In the genomic region with DNA sequence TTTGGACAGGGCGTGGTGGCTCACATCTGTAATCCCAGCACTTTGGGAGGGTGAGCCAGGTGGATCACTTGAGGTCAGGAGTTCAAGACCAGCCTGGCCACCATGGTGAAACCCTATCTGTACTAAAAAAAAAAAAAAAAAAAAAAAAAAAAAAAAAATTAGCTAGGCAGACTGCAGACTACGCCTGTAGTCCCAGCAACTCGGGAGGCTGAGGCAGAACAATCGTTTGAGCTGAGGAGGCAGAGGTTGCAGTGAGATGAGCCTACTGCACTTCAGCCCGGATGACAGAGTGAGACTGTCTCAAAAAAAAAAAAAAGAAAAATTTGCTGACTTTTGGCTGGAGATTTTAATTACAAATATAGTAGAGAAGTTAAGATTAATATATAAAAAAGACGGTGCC, we compare ENCODE assay signal across 21 cellular contexts.
DNase-seq lines count a peak whose midpoint lies in the region; ATAC-seq and TF ChIP-seq lines count a peak whose summit lies in the region.
"Had no signal": no experiment of that assay in that cellular context is flagged by ENCODE, and none has a peak within 500 bp of the region (broad histone marks: within the 10 kb centered on the region; RNA-seq: fewer than 3 reads in every experiment).

No MANE protein-coding gene starts in this region.

- no peak overlapping the region for H3K4me3 ChIP-seq in HUES48 (ENCODE audit: low read depth, low read length)
- no peak overlapping the region for H3K4me3 ChIP-seq in dorsolateral prefrontal cortex
- no peak overlapping the region for H3K4me3 ChIP-seq in left lung
- H3K4me3 ChIP-seq: ovary had no signal

- H3K27me3 Mint-ChIP-seq in stimulated activated naive B cell treated with anti-CD40 and anti-IgM and Interleukin-4, amounts not matched to agents 10 μg/mL and 1 μg/mL and 100 μg/mL, for 72 hours = no peaks in the 10 kb centered on the region
- H3K27me3 Mint-ChIP-seq: activated naive CD8-positive, alpha-beta T cell treated with anti-CD3 and anti-CD28 coated beads, Interleukin-2, amount 10 ng/mL, durations not matched to agents 7 days and 5 days; dendritic cell treated with granulocyte-macrophage colony-stimulating factor and Interleukin-4, amounts not matched to agents 40 ng/mL and 50 ng/mL, for 4 days; stimulated activated naive CD8-positive, alpha-beta T cell treated with anti-CD3 and anti-CD28 coated beads, Interleukin-15, amount 100 ng/mL, for 72 hours had no signal

- H3K9ac ChIP-seq in HUES48 (ENCODE audit: low read depth, low read length) = no peak overlapping the region

- H3K4me3 Mint-ChIP-seq in stimulated activated naive B cell treated with anti-CD40 and anti-IgM and Interleukin-4, amounts not matched to agents 10 μg/mL and 1 μg/mL and 100 μg/mL, for 72 hours = no peak overlapping the region
- H3K4me3 Mint-ChIP-seq: activated naive CD8-positive, alpha-beta T cell treated with anti-CD3 and anti-CD28 coated beads, Interleukin-2, amount 10 ng/mL, durations not matched to agents 7 days and 5 days; CD8-positive, alpha-beta T cell; dendritic cell treated with granulocyte-macrophage colony-stimulating factor and Interleukin-4, amounts not matched to agents 40 ng/mL and 50 ng/mL, for 4 days; HFFc6 had no signal

- no peak for DNase-seq in activated naive CD4-positive, alpha-beta T cell treated with anti-CD3 and anti-CD28 coated beads, Interleukin-2, amount 50 U/mL, for 72 hours (ENCODE audit: low spot score in 2 of 2)
- DNase-seq in activated naive CD4-positive, alpha-beta T cell treated with anti-CD3 and anti-CD28 coated beads, Interleukin-2, amount 50 U/mL, for 16 hours = no peak
- no peak for DNase-seq in dorsolateral prefrontal cortex
- no peak for DNase-seq in stimulated activated naive B cell treated with anti-CD40 and anti-IgM and Interleukin-4, amounts not matched to agents 10 μg/mL and 1 μg/mL and 100 μg/mL, for 72 hours
- DNase-seq in CD1c-positive myeloid dendritic cell (ENCODE audit: extremely low spot score) = no peak
- no peak for DNase-seq in stimulated activated CD4-positive, alpha-beta T cell treated with anti-CD3 and anti-CD28 coated beads, Interleukin-2, amount 100 ng/mL, for 24 hours
- DNase-seq in left lung = no peak
- DNase-seq: activated naive CD8-positive, alpha-beta T cell treated with anti-CD3 and anti-CD28 coated beads, Interleukin-2, amount 10 ng/mL, durations not matched to agents 7 days and 5 days; brain microvascular endothelial cell; CD8-positive, alpha-beta T cell; DMS79; HFFc6; mammary epithelial cell; NCI-H1048; NCI-H2081 treated with DMSO at 0.1 percent for 48 hours; NCI-H526; ovary; SIG-M5 had no signal

- H3K36me3 ChIP-seq in HUES48 (ENCODE audit: control insufficient read depth, insufficient read depth, low read length) (no peaks in the 10 kb centered on the region), left lung (no peaks in the 10 kb centered on the region)
- H3K36me3 ChIP-seq: brain microvascular endothelial cell, ovary had no signal

- peaks cover 6% of the 10 kb centered on the region in 2 donors for H3K36me3 Mint-ChIP-seq in activated naive CD4-positive, alpha-beta T cell treated with anti-CD3 and anti-CD28 coated beads, Interleukin-2, amount 50 U/mL, for 72 hours
- H3K36me3 Mint-ChIP-seq in stimulated activated naive B cell treated with anti-CD40 and anti-IgM and Interleukin-4, amounts not matched to agents 10 μg/mL and 1 μg/mL and 100 μg/mL, for 72 hours = peaks cover 21 to 35% of the 10 kb centered on the region in 2 donors

- TF ChIP-seq CTCF in dorsolateral prefrontal cortex (IDR thresholded peaks at IDR 0.05 in 54 of 56, conservative IDR thresholded peaks at IDR 0.05 in 2 of 56; ENCODE audit: low read depth in 1 of 56, partially characterized antibody in 56 of 56) (no peak), left lung (IDR thresholded peaks at IDR 0.05) (no peak)

- no peak for ATAC-seq in activated naive CD4-positive, alpha-beta T cell treated with anti-CD3 and anti-CD28 coated beads, Interleukin-2, amount 50 U/mL, for 72 hours
- ATAC-seq in stimulated activated naive B cell treated with anti-CD40 and anti-IgM and Interleukin-4, amounts not matched to agents 10 μg/mL and 1 μg/mL and 100 μg/mL, for 72 hours (replicated peaks) = no peak
- no peak for ATAC-seq in left lung
- ATAC-seq: CD8-positive, alpha-beta T cell had no signal

- H3K9me3 ChIP-seq in HUES48 (ENCODE audit: control insufficient read depth, insufficient read depth, low read length) (no peaks in the 10 kb centered on the region), left lung (no peaks in the 10 kb centered on the region)
- H3K9me3 ChIP-seq: ovary had no signal

- H3K4me1 ChIP-seq in HUES48 (ENCODE audit: control insufficient read depth, insufficient read depth, low read length) = peaks cover 16% of the 10 kb centered on the region
- peaks cover 0 to 9% of the 10 kb centered on the region in 2 donors for H3K4me1 ChIP-seq in left lung

- no peaks in the 10 kb centered on the region for H3K9me3 Mint-ChIP-seq in activated naive CD4-positive, alpha-beta T cell treated with anti-CD3 and anti-CD28 coated beads, Interleukin-2, amount 50 U/mL, for 72 hours
- no peaks in the 10 kb centered on the region for H3K9me3 Mint-ChIP-seq in stimulated activated naive B cell treated with anti-CD40 and anti-IgM and Interleukin-4, amounts not matched to agents 10 μg/mL and 1 μg/mL and 100 μg/mL, for 72 hours
- H3K9me3 Mint-ChIP-seq: CD8-positive, alpha-beta T cell; dendritic cell treated with granulocyte-macrophage colony-stimulating factor and Interleukin-4, amounts not matched to agents 40 ng/mL and 50 ng/mL, for 4 days; stimulated activated naive CD8-positive, alpha-beta T cell treated with anti-CD3 and anti-CD28 coated beads, Interleukin-15, amount 100 ng/mL, for 72 hours had no signal

- H3K27me3 ChIP-seq in HUES48 (ENCODE audit: control insufficient read depth, insufficient read depth, low read length) (no peaks in the 10 kb centered on the region), dorsolateral prefrontal cortex (no peaks in the 10 kb centered on the region), left lung (no peaks in the 10 kb centered on the region)
- H3K27me3 ChIP-seq: brain microvascular endothelial cell, ovary had no signal

- intact Hi-C loops in dorsolateral prefrontal cortex (cut with DNase I) (no loop called here), left lung (cut with DNase I) (no loop called here)

- H3K4me1 Mint-ChIP-seq in stimulated activated naive B cell treated with anti-CD40 and anti-IgM and Interleukin-4, amounts not matched to agents 10 μg/mL and 1 μg/mL and 100 μg/mL, for 72 hours = peaks cover 32 to 46% of the 10 kb centered on the region in 2 donors

- H3K27ac ChIP-seq in HUES48 (ENCODE audit: low read depth, low read length) (peak overlapping the region; percentile 36), dorsolateral prefrontal cortex (peak overlapping the region in 48 of 59 donors; percentile 2 to 98 (median 80)), left lung (no peak overlapping the region)
- H3K27ac ChIP-seq: brain microvascular endothelial cell, ovary had no signal

- peak overlapping the region; percentile 60 to 94 for H3K27ac Mint-ChIP-seq in activated naive CD4-positive, alpha-beta T cell treated with anti-CD3 and anti-CD28 coated beads, Interleukin-2, amount 50 U/mL, for 72 hours
- peak overlapping the region; percentile 90 for H3K27ac Mint-ChIP-seq in stimulated activated naive B cell treated with anti-CD40 and anti-IgM and Interleukin-4, amounts not matched to agents 10 μg/mL and 1 μg/mL and 100 μg/mL, for 72 hours
- H3K27ac Mint-ChIP-seq: activated naive CD8-positive, alpha-beta T cell treated with anti-CD3 and anti-CD28 coated beads, Interleukin-2, amount 10 ng/mL, durations not matched to agents 7 days and 5 days; CD8-positive, alpha-beta T cell; HFFc6 had no signal

Comparison
In these comparisons a context has a peak if more than half of its experiments do, and no peak if none do; other contexts are left out.
1. H3K27ac ChIP-seq: peak in HUES48 (single experiment) and dorsolateral prefrontal cortex (48 of 59); none in left lung (0 of 2).